Comparison of ENCODE assay signal across 8 cellular contexts in the genomic region with DNA sequence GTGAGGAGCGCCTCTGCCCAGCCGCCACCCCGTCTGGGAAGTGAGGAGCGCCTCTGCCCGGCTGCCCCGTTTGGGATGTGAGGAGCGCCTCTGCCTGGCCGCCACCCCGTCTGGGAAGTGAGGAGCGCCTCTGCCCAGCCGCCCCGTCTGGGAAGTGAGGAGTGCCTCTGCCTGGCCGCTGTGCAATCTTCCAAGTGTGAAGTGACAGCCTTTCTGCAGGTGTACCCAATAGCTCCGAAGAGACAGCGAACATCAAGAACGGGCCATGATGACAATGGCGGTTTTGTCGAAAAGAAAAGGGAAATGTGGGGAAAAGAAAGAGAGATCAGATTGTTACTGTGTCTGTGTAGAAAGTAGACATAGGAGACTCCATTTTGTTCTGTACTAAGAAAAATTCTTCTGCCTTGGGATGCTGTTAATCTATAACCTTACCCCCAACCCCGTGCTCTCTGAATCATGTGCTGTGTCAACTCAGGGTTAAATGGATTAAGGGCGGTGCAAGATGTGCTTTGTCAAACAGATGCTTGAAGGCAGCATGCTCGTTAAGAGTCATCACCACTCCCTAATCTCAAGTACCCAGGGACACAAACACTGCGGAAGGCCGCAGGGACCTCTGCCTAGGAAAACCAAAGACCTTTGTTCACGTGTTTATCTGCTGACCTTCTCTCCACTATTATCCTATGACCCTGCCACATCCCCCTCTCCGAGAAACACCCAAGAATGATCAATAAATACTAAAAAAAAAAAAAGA. TPM values are rescaled to one million over a fixed set of nuclear protein-coding genes. Genes with fewer than 3 reads are reported as not detected.
"Had no signal": no experiment of that assay in that cellular context is flagged by ENCODE, and none has a peak within 500 bp of the region (broad histone marks: within the 10 kb centered on the region; RNA-seq: fewer than 3 reads in every experiment).

No MANE protein-coding gene starts in this region.

RNA-seq across cellular contexts. Expression of gene AVP, which starts 41.4 kb away (rescaled TPM):
- total RNA-seq: HT1080, LHCN-M2, MCF 10A, OCI-LY7, PC-3, RPMI7951, SJCRH30 had no signal
- polyA plus RNA-seq: IgD-negative memory B cell had no signal

RNA-seq across cellular contexts. Expression of gene OXT, which starts 54.5 kb away (rescaled TPM):
- total RNA-seq: HT1080, LHCN-M2, MCF 10A, OCI-LY7, PC-3, RPMI7951, SJCRH30 had no signal
